8 cellular contexts compared by ENCODE assay signal in genomic region chr11:61332266-61332822, GRCh38. TPM values are rescaled to one million over a fixed set of nuclear protein-coding genes. Genes with fewer than 3 reads are reported as not detected.
A peak's percentile ranks its signal among the peaks of the same experiment; 100 is the strongest.
DNase-seq lines count a peak whose midpoint lies in the region; ATAC-seq lines count a peak whose summit lies in the region.

No MANE protein-coding gene starts in this region.

- no peak for ATAC-seq in memory B cell (ENCODE audit: low read depth)

- H3K36me3 Mint-ChIP-seq in activated naive CD4-positive, alpha-beta T cell treated with anti-CD3 and anti-CD28 coated beads, Interleukin-2, amount 10 ng/mL, durations not matched to agents 7 days and 5 days: peaks cover 38% of the 10 kb centered on the region
- peaks cover 8% of the 10 kb centered on the region for H3K36me3 Mint-ChIP-seq in memory B cell

- no peaks in the 10 kb centered on the region for H3K27me3 ChIP-seq in NT2/D1 (ENCODE audit: insufficient read depth, insufficient read length)

- H3K9me3 ChIP-seq in NT2/D1 (ENCODE audit: insufficient read depth, low read length): no peaks in the 10 kb centered on the region

- H3K27ac ChIP-seq in cingulate gyrus (ENCODE audit: low read depth, low read length) (peak overlapping the region; percentile 74), urinary bladder (ENCODE audit: low read depth) (peak overlapping the region; percentile 76)

- no peaks in the 10 kb centered on the region for H3K27me3 Mint-ChIP-seq in activated naive CD4-positive, alpha-beta T cell treated with anti-CD3 and anti-CD28 coated beads, Interleukin-2, amount 10 ng/mL, durations not matched to agents 7 days and 5 days
- H3K27me3 Mint-ChIP-seq in memory B cell: no peaks in the 10 kb centered on the region

- CTCF ChIA-PET in activated naive CD4-positive, alpha-beta T cell treated with anti-CD3 and anti-CD28 coated beads, Interleukin-2, amount 10 ng/mL, durations not matched to agents 7 days and 5 days (lab: Charles Lee): interaction anchor here (1.6 kb wide), 1 partner anchor 53 kb away, joined by 5 read pairs; no protein-coding TSS in a partner anchor

- peaks cover 74% of the 10 kb centered on the region for H3K4me1 Mint-ChIP-seq in activated naive CD4-positive, alpha-beta T cell treated with anti-CD3 and anti-CD28 coated beads, Interleukin-2, amount 10 ng/mL, durations not matched to agents 7 days and 5 days
- H3K4me1 Mint-ChIP-seq in memory B cell: peaks cover 41% of the 10 kb centered on the region

- H3K27ac Mint-ChIP-seq in activated naive CD4-positive, alpha-beta T cell treated with anti-CD3 and anti-CD28 coated beads, Interleukin-2, amount 10 ng/mL, durations not matched to agents 7 days and 5 days: peak overlapping the region; percentile 97
- H3K27ac Mint-ChIP-seq in memory B cell: peak overlapping the region; percentile 95

- H3K4me1 ChIP-seq in NT2/D1 (ENCODE audit: insufficient read depth, insufficient read length) (peaks cover 28% of the 10 kb centered on the region), urinary bladder (ENCODE audit: insufficient read depth) (peaks cover 8% of the 10 kb centered on the region)

- DNase-seq in activated naive CD4-positive, alpha-beta T cell treated with anti-CD3 and anti-CD28 coated beads, Interleukin-2, amount 10 ng/mL, durations not matched to agents 7 days and 5 days: peak; percentile 37
- no peak for DNase-seq in activated naive CD4-positive, alpha-beta T cell treated with anti-CD3 and anti-CD28 coated beads, Interleukin-2, amount 50 U/mL, for 16 hours
- peak; percentile 25 for DNase-seq in NT2/D1 (ENCODE audit: low read depth, low spot score)
- no peak for DNase-seq in memory B cell (ENCODE audit: low spot score in 2 of 2)
- DNase-seq in NCI-H187 treated with DMSO at 0.1 percent for 48 hours (lab: John Stamatoyannopoulos, UW): no peak
- no peak for DNase-seq in NCI-H510A (lab: John Stamatoyannopoulos, UW)

- peak overlapping the region; percentile 93 for H3K4me3 Mint-ChIP-seq in activated naive CD4-positive, alpha-beta T cell treated with anti-CD3 and anti-CD28 coated beads, Interleukin-2, amount 10 ng/mL, durations not matched to agents 7 days and 5 days
- H3K4me3 Mint-ChIP-seq in memory B cell: peak overlapping the region; percentile 95

- H3K9ac ChIP-seq in NT2/D1 (ENCODE audit: insufficient read length, low read depth): peak overlapping the region; percentile 98

- H3K36me3 ChIP-seq in NT2/D1 (ENCODE audit: insufficient read depth, insufficient read length, low read length) (peaks cover 40% of the 10 kb centered on the region), urinary bladder (ENCODE audit: insufficient read depth) (no peaks in the 10 kb centered on the region)

- H3K9me3 Mint-ChIP-seq in activated naive CD4-positive, alpha-beta T cell treated with anti-CD3 and anti-CD28 coated beads, Interleukin-2, amount 10 ng/mL, durations not matched to agents 7 days and 5 days: no peaks in the 10 kb centered on the region
- H3K9me3 Mint-ChIP-seq in memory B cell: no peaks in the 10 kb centered on the region

- WGBS in urinary bladder: under 1% methylated on average over 27 of the region's 27 CpGs

- H3K4me3 ChIP-seq in NT2/D1 (ENCODE audit: insufficient read length, low read depth) (peak overlapping the region; percentile 80), urinary bladder (ENCODE audit: low read depth, low read length) (peak overlapping the region; percentile 91)

RNA-seq across cellular contexts. Expression of gene DDB1, which starts 0.6 kb away (rescaled TPM):
- total RNA-seq in urinary bladder: 136 TPM
- polyA plus RNA-seq in urinary bladder: 109 TPM

RNA-seq across cellular contexts. Expression of gene TKFC, which starts 0.7 kb away (rescaled TPM):
- total RNA-seq in urinary bladder: 8.3 TPM
- 27.6 TPM for polyA plus RNA-seq in urinary bladder

RNA-seq across cellular contexts. Expression of gene CYB561A3, which starts 29.3 kb away (rescaled TPM):
- 19.6 TPM for total RNA-seq in urinary bladder
- 34.9 TPM for polyA plus RNA-seq in urinary bladder

RNA-seq across cellular contexts. Expression of gene TMEM138, which starts 29.8 kb away (rescaled TPM):
- 25.5 TPM for total RNA-seq in urinary bladder
- 34.3 TPM for polyA plus RNA-seq in urinary bladder

RNA-seq across cellular contexts. Expression of gene VWCE, which starts 37.2 kb away (rescaled TPM):
- total RNA-seq in urinary bladder: 0.63 TPM
- 0.67 TPM for polyA plus RNA-seq in urinary bladder

Comparison
In these comparisons a context has a peak if more than half of its experiments do, and no peak if none do; other contexts are left out.
1. DNase-seq: peak in activated naive CD4-positive, alpha-beta T cell treated with anti-CD3 and anti-CD28 coated beads, Interleukin-2, amount 10 ng/mL, durations not matched to agents 7 days and 5 days (single experiment) and NT2/D1 (single experiment); none in activated naive CD4-positive, alpha-beta T cell treated with anti-CD3 and anti-CD28 coated beads, Interleukin-2, amount 50 U/mL, for 16 hours (single experiment), memory B cell (0 of 2), NCI-H187 treated with DMSO at 0.1 percent for 48 hours (single experiment) and NCI-H510A (single experiment).